Comparison of ENCODE assay signal across 14 cellular contexts in genomic region chr17:3397801-3398200, GRCh38. TPM values are rescaled to one million over a fixed set of nuclear protein-coding genes. Genes with fewer than 3 reads are reported as not detected.
"Had no signal": no experiment of that assay in that cellular context is flagged by ENCODE, and none has a peak within 500 bp of the region (broad histone marks: within the 10 kb centered on the region; RNA-seq: fewer than 3 reads in every experiment).

No MANE protein-coding gene starts in this region.

RNA-seq across cellular contexts. Expression of gene OR1E1, which starts 0.4 kb away (rescaled TPM):
- total RNA-seq: activated T-helper 17 cell treated with anti-CD3 and anti-CD28 coated beads, Interleukin-2, amount 50 U/mL, for 72 hours; ascending aorta; chondrocyte; dermis blood vessel endothelial cell; gastrocnemius medialis; heart left ventricle; left lobe of liver; mammary epithelial cell; pancreas; sciatic nerve; stomach; T-helper 1 cell treated with Interleukin-12 subunit alpha and Interleukin-12 subunit beta and Interleukin-4 antibody, amounts not matched to agents 30 ng/mL and 1 ng/mL, for 36 hours; upper lobe of left lung had no signal
- polyA plus RNA-seq: heart left ventricle, mammary epithelial cell, pancreas, stomach had no signal

RNA-seq across cellular contexts. Expression of gene OR3A2, which starts 11.7 kb away (rescaled TPM):
- total RNA-seq: ascending aorta, chondrocyte, dermis blood vessel endothelial cell, left lobe of liver, stomach had no signal
- polyA plus RNA-seq: heart left ventricle, mammary epithelial cell, stomach had no signal

RNA-seq across cellular contexts. Expression of gene OR3A3, which starts 13.4 kb away (rescaled TPM):
- total RNA-seq: activated T-helper 17 cell treated with anti-CD3 and anti-CD28 coated beads, Interleukin-2, amount 50 U/mL, for 72 hours; ascending aorta; chondrocyte; dermis blood vessel endothelial cell; gastrocnemius medialis; heart left ventricle; left lobe of liver; mammary epithelial cell; pancreas; sciatic nerve; stomach; T-helper 1 cell treated with Interleukin-12 subunit alpha and Interleukin-12 subunit beta and Interleukin-4 antibody, amounts not matched to agents 30 ng/mL and 1 ng/mL, for 36 hours; testis; upper lobe of left lung had no signal
- polyA plus RNA-seq: heart left ventricle, mammary epithelial cell, pancreas, stomach had no signal

RNA-seq across cellular contexts. Expression of gene OR1E2, which starts 35.8 kb away (rescaled TPM):
- total RNA-seq: activated T-helper 17 cell treated with anti-CD3 and anti-CD28 coated beads, Interleukin-2, amount 50 U/mL, for 72 hours; ascending aorta; chondrocyte; dermis blood vessel endothelial cell; left lobe of liver; mammary epithelial cell; pancreas; sciatic nerve; stomach; T-helper 1 cell treated with Interleukin-12 subunit alpha and Interleukin-12 subunit beta and Interleukin-4 antibody, amounts not matched to agents 30 ng/mL and 1 ng/mL, for 36 hours; upper lobe of left lung had no signal
- polyA plus RNA-seq: heart left ventricle, mammary epithelial cell, pancreas, stomach had no signal
